Comparison of ENCODE assay signal across 8 cellular contexts in genomic region chr16:89256651-89257254, GRCh38. TPM values are rescaled to one million over a fixed set of nuclear protein-coding genes. Genes with fewer than 3 reads are reported as not detected.
DNase-seq lines count a peak whose midpoint lies in the region; ATAC-seq and TF ChIP-seq lines count a peak whose summit lies in the region.

No MANE protein-coding gene starts in this region.

- H3K4me1 ChIP-seq in right lobe of liver = peaks cover 0 to 16% (median 4%) of the 10 kb centered on the region in 4 donors
- H3K4me1 ChIP-seq in OCI-LY7 (ENCODE audit: insufficient read depth, low read length, poor library complexity, severe bottlenecking) = no peaks in the 10 kb centered on the region

- TF ChIP-seq CTCF in coronary artery (IDR thresholded peaks at IDR 0.05) = no peak
- TF ChIP-seq CTCF in right lobe of liver (IDR thresholded peaks at IDR 0.05) = no peak
- TF ChIP-seq CTCF in OCI-LY7 (conservative IDR thresholded peaks at IDR 0.05; ENCODE audit: low read length) = no peak

- CTCF ChIA-PET in OCI-LY7 (lab: Charles Lee; ENCODE audit: unreplicated experiment) = no interaction called here

- TF ChIP-seq POLR2A in right lobe of liver (IDR thresholded peaks at IDR 0.05) = peak; percentile 91

- BruUV-seq in OCI-LY7 (replicated peaks; lab: Mats Ljungman, UMichigan) = no TSS peak

- no peak overlapping the region for H3K27ac ChIP-seq in coronary artery
- H3K27ac ChIP-seq in right lobe of liver = peak overlapping the region; percentile 8 to 54 (median 50)
- no peak overlapping the region for H3K27ac ChIP-seq in OCI-LY7 (ENCODE audit: low read depth, low read length, poor library complexity, severe bottlenecking)

- H3K4me2 ChIP-seq in OCI-LY7 (ENCODE audit: low read length) = no peak overlapping the region

- H3K36me3 ChIP-seq in right lobe of liver = no peaks in the 10 kb centered on the region
- H3K36me3 ChIP-seq in OCI-LY7 (ENCODE audit: insufficient read depth, low read length) = no peaks in the 10 kb centered on the region

- H3K9me2 ChIP-seq in OCI-LY7 (ENCODE audit: insufficient read depth, low read length) = no peaks in the 10 kb centered on the region

- no peaks in the 10 kb centered on the region for H4K20me1 ChIP-seq in OCI-LY7 (ENCODE audit: insufficient read depth, low read length)

- intact Hi-C loops in right lobe of liver (cut with DNase I) (no loop called here), OCI-LY7 (cut with micrococcal nuclease; ENCODE audit: unreplicated experiment) (no loop called here)

- peak overlapping the region; percentile 71 for H3K4me3 ChIP-seq in coronary artery
- peak overlapping the region; percentile 46 to 58 (median 48) for H3K4me3 ChIP-seq in right lobe of liver
- no peak overlapping the region for H3K4me3 ChIP-seq in OCI-LY7 (ENCODE audit: low read depth, low read length, poor library complexity, severe bottlenecking)

- no peaks in the 10 kb centered on the region for H3K27me3 ChIP-seq in right lobe of liver

- no peaks in the 10 kb centered on the region for H3K79me2 ChIP-seq in OCI-LY7 (ENCODE audit: insufficient read depth, low read depth, low read length)

- H3K9me3 ChIP-seq in right lobe of liver (no peaks in the 10 kb centered on the region), OCI-LY7 (ENCODE audit: low read length) (no peaks in the 10 kb centered on the region)

- H2AFZ ChIP-seq in OCI-LY7 (ENCODE audit: low read length) = no peak overlapping the region

- POLR2A ChIA-PET in OCI-LY7 (lab: Charles Lee) = no interaction called here

- WGBS in right lobe of liver (ENCODE audit: insufficient coverage, low coverage, low lambda C conversion rate, missing lambda C conversion rate) = 5% methylated on average over 7 of the region's 57 CpGs

- ATAC-seq in right lobe of liver (peak; percentile 76 to 91 (median 85)), GM18873 (IDR thresholded peaks at IDR 0.05; ENCODE audit: low FRiP score, unreplicated experiment) (no peak)

- DNase-seq in NCI-H748 (lab: John Stamatoyannopoulos, UW; ENCODE audit: unreplicated experiment) (peak; percentile 79), NCI-H748 treated with DMSO at 0.1 percent for 48 hours (lab: John Stamatoyannopoulos, UW) (no peak), coronary artery (ENCODE audit: low spot score) (no peak), right lobe of liver (peak; percentile 80 to 86 (median 83)), OCI-LY7 (ENCODE audit: low spot score) (no peak)
- peak; percentile 88 for DNase-seq in activated CD4-positive, alpha-beta T cell treated with anti-CD3 and anti-CD28 coated beads for 48 hours
- DNase-seq in stimulated activated CD4-positive, alpha-beta T cell treated with anti-CD3 and anti-CD28 coated beads, TNF-alpha, amount 100 ng/mL, for 1 hour (ENCODE audit: low read depth in 3 of 3, low spot score in 1 of 3) = peak; percentile 18 to 72 (median 59)

RNA-seq across cellular contexts. Expression of gene ZNF778, which starts 39.2 kb away (rescaled TPM):
- total RNA-seq in right lobe of liver = 10 to 100 TPM in 1 of 6 experiments, 1 to 10 TPM in 5; 2.3 to 11.2 (median 3.1) TPM
- total RNA-seq in OCI-LY7 (2014; rRNA removed; shearing (Covaris generic)) = 8.6 and 9.9 TPM in 2 replicates
- total RNA-seq in OCI-LY7 (2022) = 8.2 and 9.4 TPM in 2 replicates

RNA-seq across cellular contexts. Expression of gene SLC22A31, which starts 56.4 kb away (rescaled TPM):
- total RNA-seq in right lobe of liver = 10 to 100 TPM in 2 of 6 experiments, 1 to 10 TPM in 1, under 1 TPM in 1, not detected in 2; 0.19 to 19.3 (median 6.8) TPM
- not detected in 2 replicates for total RNA-seq in OCI-LY7 (2014; rRNA removed; shearing (Covaris generic))
- not detected in 2 replicates for total RNA-seq in OCI-LY7 (2022)

Comparison
In these comparisons a context has a peak if more than half of its experiments do, and no peak if none do; other contexts are left out.
1. DNase-seq: peak in NCI-H748 (single experiment), activated CD4-positive, alpha-beta T cell treated with anti-CD3 and anti-CD28 coated beads for 48 hours (single experiment), right lobe of liver (3 of 3) and stimulated activated CD4-positive, alpha-beta T cell treated with anti-CD3 and anti-CD28 coated beads, TNF-alpha, amount 100 ng/mL, for 1 hour (3 of 3); none in NCI-H748 treated with DMSO at 0.1 percent for 48 hours (single experiment), coronary artery (single experiment) and OCI-LY7 (single experiment).
2. H3K27ac ChIP-seq: peak in right lobe of liver (3 of 3); none in coronary artery (0 of 2) and OCI-LY7 (single experiment).